ENCODE assay signal across 8 cellular contexts in genomic region chr2:231900486-231900942, GRCh38. TPM values are rescaled to one million over a fixed set of nuclear protein-coding genes. Genes with fewer than 3 reads are reported as not detected.
DNase-seq lines count a peak whose midpoint lies in the region; ATAC-seq and TF ChIP-seq lines count a peak whose summit lies in the region.

No MANE protein-coding gene starts in this region.

- intact Hi-C loops in posterior vena cava (cut with DNase I): no loop called here

- peak; percentile 78 for TF ChIP-seq CTCF in AG10803 (conservative IDR thresholded peaks at IDR 0.05; ENCODE audit: low read length)
- peak; percentile 32 for TF ChIP-seq CTCF in RWPE2 (IDR thresholded peaks at IDR 0.05; ENCODE audit: poor library complexity, severe bottlenecking)
- TF ChIP-seq CTCF in cardiac muscle cell (IDR thresholded peaks at IDR 0.05; ENCODE audit: low read depth, low read length): peak; percentile 98

- H3K4me1 ChIP-seq in RWPE2 (ENCODE audit: insufficient read depth, poor library complexity, severe bottlenecking): no peaks in the 10 kb centered on the region
- H3K4me1 ChIP-seq in cardiac muscle cell (ENCODE audit: low read depth): no peaks in the 10 kb centered on the region

- no peak; the same call in 2 of the 3 replicates for ATAC-seq in RWPE2 (ENCODE audit: low read depth)
- ATAC-seq in GM18520 (IDR thresholded peaks at IDR 0.05; ENCODE audit: unreplicated experiment): no peak

- H3K4me3 ChIP-seq in AG10803 (ENCODE audit: low read length) (no peak overlapping the region), H7 (ENCODE audit: insufficient read depth, low read depth, low read length) (no peak overlapping the region), RWPE2 (ENCODE audit: severe bottlenecking) (no peak overlapping the region), cardiac muscle cell (no peak overlapping the region)

- peak; percentile 58 for DNase-seq in AG10803 (ENCODE audit: low read depth)
- peak; percentile 93 for DNase-seq in H7
- DNase-seq in RWPE2 (ENCODE audit: low spot score): no peak
- DNase-seq in activated naive CD4-positive, alpha-beta T cell (lab: John Stamatoyannopoulos, UW): peak; percentile 14 to 33 (median 23)
- DNase-seq in cardiac muscle cell (ENCODE audit: low read depth in 1 of 2, low spot score in 1 of 2): peak; percentile 77 to 84
- peak; percentile 93 for DNase-seq in posterior vena cava (ENCODE audit: low spot score)
- DNase-seq in NCI-H2107 (lab: John Stamatoyannopoulos, UW): no peak

- no peak overlapping the region for H3K27ac ChIP-seq in RWPE2 (ENCODE audit: poor library complexity, severe bottlenecking)
- no peak overlapping the region for H3K27ac ChIP-seq in cardiac muscle cell

- H3K27me3 ChIP-seq in H7 (ENCODE audit: control insufficient read depth, insufficient read depth, low read length) (no peaks in the 10 kb centered on the region), RWPE2 (ENCODE audit: insufficient read depth, poor library complexity, severe bottlenecking) (no peaks in the 10 kb centered on the region), cardiac muscle cell (peaks cover 12% of the 10 kb centered on the region)

- H3K9me3 ChIP-seq in RWPE2 (ENCODE audit: severe bottlenecking) (no peaks in the 10 kb centered on the region), cardiac muscle cell (ENCODE audit: low read depth) (no peaks in the 10 kb centered on the region)

- H3K36me3 ChIP-seq in H7 (replicated peaks; ENCODE audit: control insufficient read depth, insufficient read depth, low read length): no peaks in the 10 kb centered on the region
- no peaks in the 10 kb centered on the region for H3K36me3 ChIP-seq in RWPE2 (ENCODE audit: low read depth)
- no peaks in the 10 kb centered on the region for H3K36me3 ChIP-seq in cardiac muscle cell

RNA-seq across cellular contexts. Expression of gene NPPC, which starts 25.7 kb away (rescaled TPM):
- 0.18 and 1.1 TPM in 2 replicates for total RNA-seq in H7 (2014; rRNA removed; shearing (Covaris generic))
- 0.39 TPM in 1 of 2 replicates, not detected in the other for total RNA-seq in cardiac muscle cell
- 0.39 and 0.91 TPM in 2 replicates for polyA plus RNA-seq in cardiac muscle cell
- total RNA-seq in posterior vena cava: 1 to 10 TPM in 1 of 2 donors, under 1 TPM in 1; 0.93 to 9.2 TPM

Comparison
In these comparisons a context has a peak if more than half of its experiments do, and no peak if none do; other contexts are left out.
1. DNase-seq: peak in AG10803 (single experiment), H7 (single experiment), activated naive CD4-positive, alpha-beta T cell (4 of 4), cardiac muscle cell (2 of 2) and posterior vena cava (single experiment); none in RWPE2 (single experiment) and NCI-H2107 (single experiment).
2. CTCF ChIP-seq: peak in every context shown above with its lines; median percentile 98 in cardiac muscle cell; 78 in AG10803; 32 in RWPE2.